22 cellular contexts compared by ENCODE assay signal in the genomic region with DNA sequence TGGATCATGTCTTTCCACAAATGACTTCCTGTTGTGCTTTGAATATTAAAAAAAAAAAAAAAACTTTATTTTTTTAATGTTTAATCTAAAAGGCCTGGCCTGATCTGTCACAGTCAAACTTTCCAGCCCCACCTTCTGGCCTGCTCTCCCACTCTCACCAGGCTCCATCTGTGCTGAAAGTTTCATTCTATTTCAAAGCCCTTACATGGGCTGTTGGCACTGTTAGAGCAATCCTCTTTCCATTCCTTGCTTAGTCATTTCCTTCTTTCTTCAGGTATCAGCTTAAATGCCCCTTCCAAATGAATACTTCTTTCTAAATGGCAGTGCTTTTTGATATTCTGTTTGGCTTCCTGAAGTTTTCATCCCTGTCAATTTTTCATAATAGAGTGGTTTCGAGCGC.
"Had no signal": no experiment of that assay in that cellular context is flagged by ENCODE, and none has a peak within 500 bp of the region (broad histone marks: within the 10 kb centered on the region; RNA-seq: fewer than 3 reads in every experiment).

No MANE protein-coding gene starts in this region.

- H3K4me3 ChIP-seq: mucosa of descending colon, pancreas, stomach, thoracic aorta had no signal

- H3K27ac Mint-ChIP-seq: activated CD4-positive, alpha-beta T cell treated with anti-CD3 and anti-CD28 coated beads, Interleukin-2, amount 10 ng/mL, durations not matched to agents 24 days and 14 days; activated CD8-positive, alpha-beta T cell treated with anti-CD3 and anti-CD28 coated beads, Interleukin-2, amount 10 ng/mL, durations not matched to agents 7 days and 5 days; activated naive CD8-positive, alpha-beta T cell treated with anti-CD3 and anti-CD28 coated beads for 36 hours; naive thymus-derived CD4-positive, alpha-beta T cell; T-helper 17 cell had no signal

- H3K9me3 ChIP-seq: mucosa of descending colon, pancreas, stomach, thoracic aorta had no signal

- H3K36me3 Mint-ChIP-seq: activated naive CD8-positive, alpha-beta T cell treated with anti-CD3 and anti-CD28 coated beads for 36 hours; naive thymus-derived CD4-positive, alpha-beta T cell had no signal

- H3K9me3 Mint-ChIP-seq: activated CD4-positive, alpha-beta T cell treated with anti-CD3 and anti-CD28 coated beads, Interleukin-2, amount 10 ng/mL, durations not matched to agents 24 days and 14 days; activated naive CD8-positive, alpha-beta T cell treated with anti-CD3 and anti-CD28 coated beads for 36 hours had no signal

- H3K4me1 Mint-ChIP-seq: activated CD4-positive, alpha-beta T cell treated with anti-CD3 and anti-CD28 coated beads, Interleukin-2, amount 10 ng/mL, durations not matched to agents 24 days and 14 days; activated naive CD8-positive, alpha-beta T cell treated with anti-CD3 and anti-CD28 coated beads for 36 hours; naive thymus-derived CD4-positive, alpha-beta T cell; T-helper 17 cell had no signal

- ATAC-seq: activated CD8-positive, alpha-beta T cell treated with anti-CD3 and anti-CD28 coated beads, Interleukin-2, amount 10 ng/mL, durations not matched to agents 7 days and 5 days; left lobe of liver; mucosa of descending colon; naive thymus-derived CD4-positive, alpha-beta T cell; pancreas; T-helper 17 cell had no signal

- H3K4me1 ChIP-seq: pancreas, stomach had no signal

- H3K27ac ChIP-seq: brain microvascular endothelial cell, epithelial cell of prostate, pancreas, stomach, thoracic aorta had no signal

- DNase-seq: activated CD4-positive, alpha-beta T cell treated with anti-CD3 and anti-CD28 coated beads, Interleukin-2, amount 10 ng/mL, durations not matched to agents 24 days and 14 days; activated CD8-positive, alpha-beta memory T cell treated with anti-CD3 and anti-CD28 coated beads, Interleukin-2, amount 50 U/mL, for 4 hours; activated CD8-positive, alpha-beta T cell treated with anti-CD3 and anti-CD28 coated beads, Interleukin-2, amount 10 ng/mL, durations not matched to agents 7 days and 5 days; activated gamma-delta T cell; activated naive CD8-positive, alpha-beta T cell treated with anti-CD3 and anti-CD28 coated beads for 36 hours; activated T-cell treated with anti-CD3 and anti-CD28 coated beads, Interleukin-2, amount 50 U/mL, for 48 hours; amygdala; brain microvascular endothelial cell; cerebellar nuclear complex; effector CD8-positive, alpha-beta T cell; foreskin melanocyte; head of caudate nucleus; mucosa of descending colon; naive thymus-derived CD4-positive, alpha-beta T cell; pancreas; stimulated activated CD4-positive, alpha-beta T cell treated with anti-CD3 and anti-CD28 coated beads, Interleukin-12 subunit alpha, Interleukin-12 subunit beta, amount 100 ng/mL, for 4 hours; stimulated activated CD4-positive, alpha-beta T cell treated with anti-CD3 and anti-CD28 coated beads, Interleukin-2, amount 100 ng/mL, for 24 hours; stomach; T-helper 17 cell had no signal

- H3K27me3 Mint-ChIP-seq: activated CD4-positive, alpha-beta T cell treated with anti-CD3 and anti-CD28 coated beads, Interleukin-2, amount 10 ng/mL, durations not matched to agents 24 days and 14 days; activated naive CD8-positive, alpha-beta T cell treated with anti-CD3 and anti-CD28 coated beads for 36 hours; naive thymus-derived CD4-positive, alpha-beta T cell; T-helper 17 cell had no signal

- H3K36me3 ChIP-seq: brain microvascular endothelial cell, pancreas, stomach, thoracic aorta had no signal

- H3K27me3 ChIP-seq: brain microvascular endothelial cell, pancreas, stomach had no signal

- H3K4me3 Mint-ChIP-seq: activated CD4-positive, alpha-beta T cell treated with anti-CD3 and anti-CD28 coated beads, Interleukin-2, amount 10 ng/mL, durations not matched to agents 24 days and 14 days; activated CD8-positive, alpha-beta T cell treated with anti-CD3 and anti-CD28 coated beads, Interleukin-2, amount 10 ng/mL, durations not matched to agents 7 days and 5 days; activated naive CD8-positive, alpha-beta T cell treated with anti-CD3 and anti-CD28 coated beads for 36 hours; naive thymus-derived CD4-positive, alpha-beta T cell; T-helper 17 cell had no signal
